Comparison of ENCODE assay signal across 10 cellular contexts in the genomic region with DNA sequence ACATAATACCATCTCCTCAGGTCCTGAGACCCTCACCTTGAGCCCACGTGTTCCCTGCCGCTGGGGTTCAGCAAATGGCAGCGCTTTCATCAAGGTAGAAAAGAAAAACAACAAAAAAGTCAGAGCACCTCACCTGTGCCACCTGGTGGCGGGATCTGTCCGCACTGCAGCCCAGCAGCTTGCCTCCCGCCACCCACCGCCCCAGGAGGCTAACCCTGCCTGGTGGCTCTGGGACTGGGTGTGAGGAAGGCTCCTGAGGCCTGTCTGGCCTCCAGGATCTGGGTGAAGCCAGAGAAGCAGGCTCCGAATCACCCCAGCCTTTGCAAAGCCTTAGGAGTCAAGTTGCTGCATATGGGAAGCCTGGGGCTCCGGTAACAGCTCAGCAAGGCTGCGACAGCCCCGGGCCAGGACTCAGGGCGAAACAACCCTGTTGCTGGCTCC.
DNase-seq lines count a peak whose midpoint lies in the region; ATAC-seq and TF ChIP-seq lines count a peak whose summit lies in the region.
"Had no signal": no experiment of that assay in that cellular context is flagged by ENCODE, and none has a peak within 500 bp of the region (broad histone marks: within the 10 kb centered on the region; RNA-seq: fewer than 3 reads in every experiment).

No MANE protein-coding gene starts in this region.

- H3K4me3 ChIP-seq in AG09309 (ENCODE audit: control insufficient read depth, low read depth, low read length), result no peak overlapping the region
- no peak overlapping the region for H3K4me3 ChIP-seq in RWPE2 (ENCODE audit: severe bottlenecking)
- H3K4me3 ChIP-seq in hepatocyte, result no peak overlapping the region
- H3K4me3 ChIP-seq: SJCRH30, skin epidermis had no signal

- ATAC-seq in RWPE2 (ENCODE audit: low read depth) (peak; percentile 48), HG03520 (IDR thresholded peaks at IDR 0.05; ENCODE audit: unreplicated experiment) (no peak), T-helper 17 cell (no peak)

- no peaks in the 10 kb centered on the region for H3K4me1 ChIP-seq in RWPE2 (ENCODE audit: insufficient read depth, poor library complexity, severe bottlenecking)
- H3K4me1 ChIP-seq in hepatocyte (ENCODE audit: insufficient read depth), result no peaks in the 10 kb centered on the region
- H3K4me1 ChIP-seq: SJCRH30 had no signal

- no peaks in the 10 kb centered on the region for H3K36me3 Mint-ChIP-seq in T-helper 17 cell (ENCODE audit: low read depth)

- H3K27ac ChIP-seq in RWPE2 (ENCODE audit: poor library complexity, severe bottlenecking) (no peak overlapping the region), hepatocyte (no peak overlapping the region)
- H3K27ac ChIP-seq: SJCRH30 had no signal

- no peaks in the 10 kb centered on the region for H3K9me2 ChIP-seq in hepatocyte (replicated peaks; ENCODE audit: insufficient read depth)

- H3K27me3 Mint-ChIP-seq in T-helper 17 cell, result peaks cover 11% of the 10 kb centered on the region

- DNase-seq in AG09309 (ENCODE audit: low read depth) (no peak), RWPE2 (ENCODE audit: low spot score) (peak; percentile 76), hepatocyte (ENCODE audit: low spot score) (peak; percentile 51), T-helper 9 cell (no peak), T-helper 17 cell (no peak), NCI-H1436 (lab: John Stamatoyannopoulos, UW) (no peak)

- H3K4me2 ChIP-seq in hepatocyte, result no peak overlapping the region

- no peaks in the 10 kb centered on the region for H3K27me3 ChIP-seq in RWPE2 (ENCODE audit: insufficient read depth, poor library complexity, severe bottlenecking)
- H3K27me3 ChIP-seq in hepatocyte, result no peaks in the 10 kb centered on the region

- no peaks in the 10 kb centered on the region for H3K79me2 ChIP-seq in hepatocyte

- H3K4me1 Mint-ChIP-seq in T-helper 17 cell, result no peaks in the 10 kb centered on the region

- H3K27ac Mint-ChIP-seq in T-helper 17 cell, result no peak overlapping the region

- H3K36me3 ChIP-seq in RWPE2 (ENCODE audit: low read depth), result no peaks in the 10 kb centered on the region
- no peaks in the 10 kb centered on the region for H3K36me3 ChIP-seq in hepatocyte (replicated peaks; ENCODE audit: insufficient read depth, low read depth)
- H3K36me3 ChIP-seq: SJCRH30 had no signal

- no peak overlapping the region for H2AFZ ChIP-seq in hepatocyte

- 54% methylated on average over 12 of the region's 12 CpGs for WGBS in hepatocyte (ENCODE audit: low lambda C conversion rate, missing lambda C conversion rate)

- no peak overlapping the region for H3K4me3 Mint-ChIP-seq in T-helper 17 cell

- H3K9me3 ChIP-seq in RWPE2 (ENCODE audit: severe bottlenecking) (peaks cover 9% of the 10 kb centered on the region), hepatocyte (ENCODE audit: low read depth) (no peaks in the 10 kb centered on the region), T-helper 17 cell (ENCODE audit: control insufficient read depth, low read length, poor library complexity, severe bottlenecking) (no peaks in the 10 kb centered on the region)

- no peaks in the 10 kb centered on the region for H4K20me1 ChIP-seq in hepatocyte (ENCODE audit: insufficient read depth, poor library complexity, severe bottlenecking)

- TF ChIP-seq CTCF in AG09309 (IDR thresholded peaks at IDR 0.05; ENCODE audit: control insufficient read depth, insufficient read depth, low read depth, low read length, missing control alignments), result peak; percentile 52
- TF ChIP-seq CTCF in GM12872 (IDR thresholded peaks at IDR 0.05; ENCODE audit: insufficient read depth, low read depth, low read length), result peak; percentile 70
- TF ChIP-seq CTCF in RWPE2 (IDR thresholded peaks at IDR 0.05; ENCODE audit: poor library complexity, severe bottlenecking), result peak; percentile 93
- peak; percentile 60 for TF ChIP-seq CTCF in hepatocyte (IDR thresholded peaks at IDR 0.05; ENCODE audit: poor library complexity)

Comparison
In these comparisons a context has a peak if more than half of its experiments do, and no peak if none do; other contexts are left out.
1. DNase-seq: peak in RWPE2 (single experiment) and hepatocyte (single experiment); none in AG09309 (single experiment), T-helper 9 cell (single experiment), T-helper 17 cell (0 of 3) and NCI-H1436 (single experiment).
2. Peak in every context shown above with its lines, with median percentiles within 50 percentile points of each other: CTCF ChIP-seq.